In the genomic region with DNA sequence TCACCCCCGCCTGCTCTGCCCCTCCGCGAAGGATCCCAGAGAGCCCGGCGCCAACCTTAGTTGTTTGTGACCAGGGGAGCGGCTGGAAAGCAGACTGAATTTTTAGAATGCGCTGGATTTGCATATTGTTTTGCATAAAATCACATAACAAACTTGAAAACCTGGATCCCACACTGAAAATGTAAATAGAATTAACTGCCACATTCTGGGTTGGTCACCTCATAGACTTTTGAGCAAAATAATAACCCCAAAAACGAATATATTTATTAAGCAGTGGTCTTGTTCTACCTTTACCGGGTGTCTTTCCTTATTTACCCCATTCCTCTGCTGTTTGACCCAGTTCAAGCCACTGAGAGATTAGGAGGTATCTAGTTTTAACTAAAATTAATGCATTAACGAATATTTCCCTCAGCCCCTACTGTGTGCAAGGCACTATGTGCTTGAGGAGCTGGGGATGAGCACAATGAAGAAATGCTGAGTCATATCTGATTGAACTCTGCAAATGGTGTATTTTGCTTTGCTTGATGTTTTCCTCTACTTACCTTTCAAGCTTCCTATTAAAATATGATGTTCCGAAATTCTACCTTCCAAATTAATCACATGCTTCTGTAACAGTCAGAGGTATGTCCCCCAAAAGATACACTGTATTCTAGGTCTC, we compare ENCODE assay signal across 1 cellular context.
TF ChIP-seq lines count a peak whose summit lies in the region.

No MANE protein-coding gene starts in this region.

TF ChIP-seq in GM12878, 131 proteins besides CTCF, POLR2A, EP300 and RAD21 (continued from another document):
- TF ChIP-seq, protein P1, sequence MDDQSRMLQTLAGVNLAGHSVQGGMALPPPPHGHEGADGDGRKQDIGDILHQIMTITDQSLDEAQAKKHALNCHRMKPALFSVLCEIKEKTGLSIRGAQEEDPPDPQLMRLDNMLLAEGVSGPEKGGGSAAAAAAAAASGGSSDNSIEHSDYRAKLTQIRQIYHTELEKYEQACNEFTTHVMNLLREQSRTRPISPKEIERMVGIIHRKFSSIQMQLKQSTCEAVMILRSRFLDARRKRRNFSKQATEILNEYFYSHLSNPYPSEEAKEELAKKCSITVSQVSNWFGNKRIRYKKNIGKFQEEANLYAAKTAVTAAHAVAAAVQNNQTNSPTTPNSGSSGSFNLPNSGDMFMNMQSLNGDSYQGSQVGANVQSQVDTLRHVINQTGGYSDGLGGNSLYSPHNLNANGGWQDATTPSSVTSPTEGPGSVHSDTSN (IDR thresholded peaks at IDR 0.05; ENCODE audit: insufficient replicate concordance, low read depth, low read length) = peak; percentile 54
- TF ChIP-seq, protein P2, sequence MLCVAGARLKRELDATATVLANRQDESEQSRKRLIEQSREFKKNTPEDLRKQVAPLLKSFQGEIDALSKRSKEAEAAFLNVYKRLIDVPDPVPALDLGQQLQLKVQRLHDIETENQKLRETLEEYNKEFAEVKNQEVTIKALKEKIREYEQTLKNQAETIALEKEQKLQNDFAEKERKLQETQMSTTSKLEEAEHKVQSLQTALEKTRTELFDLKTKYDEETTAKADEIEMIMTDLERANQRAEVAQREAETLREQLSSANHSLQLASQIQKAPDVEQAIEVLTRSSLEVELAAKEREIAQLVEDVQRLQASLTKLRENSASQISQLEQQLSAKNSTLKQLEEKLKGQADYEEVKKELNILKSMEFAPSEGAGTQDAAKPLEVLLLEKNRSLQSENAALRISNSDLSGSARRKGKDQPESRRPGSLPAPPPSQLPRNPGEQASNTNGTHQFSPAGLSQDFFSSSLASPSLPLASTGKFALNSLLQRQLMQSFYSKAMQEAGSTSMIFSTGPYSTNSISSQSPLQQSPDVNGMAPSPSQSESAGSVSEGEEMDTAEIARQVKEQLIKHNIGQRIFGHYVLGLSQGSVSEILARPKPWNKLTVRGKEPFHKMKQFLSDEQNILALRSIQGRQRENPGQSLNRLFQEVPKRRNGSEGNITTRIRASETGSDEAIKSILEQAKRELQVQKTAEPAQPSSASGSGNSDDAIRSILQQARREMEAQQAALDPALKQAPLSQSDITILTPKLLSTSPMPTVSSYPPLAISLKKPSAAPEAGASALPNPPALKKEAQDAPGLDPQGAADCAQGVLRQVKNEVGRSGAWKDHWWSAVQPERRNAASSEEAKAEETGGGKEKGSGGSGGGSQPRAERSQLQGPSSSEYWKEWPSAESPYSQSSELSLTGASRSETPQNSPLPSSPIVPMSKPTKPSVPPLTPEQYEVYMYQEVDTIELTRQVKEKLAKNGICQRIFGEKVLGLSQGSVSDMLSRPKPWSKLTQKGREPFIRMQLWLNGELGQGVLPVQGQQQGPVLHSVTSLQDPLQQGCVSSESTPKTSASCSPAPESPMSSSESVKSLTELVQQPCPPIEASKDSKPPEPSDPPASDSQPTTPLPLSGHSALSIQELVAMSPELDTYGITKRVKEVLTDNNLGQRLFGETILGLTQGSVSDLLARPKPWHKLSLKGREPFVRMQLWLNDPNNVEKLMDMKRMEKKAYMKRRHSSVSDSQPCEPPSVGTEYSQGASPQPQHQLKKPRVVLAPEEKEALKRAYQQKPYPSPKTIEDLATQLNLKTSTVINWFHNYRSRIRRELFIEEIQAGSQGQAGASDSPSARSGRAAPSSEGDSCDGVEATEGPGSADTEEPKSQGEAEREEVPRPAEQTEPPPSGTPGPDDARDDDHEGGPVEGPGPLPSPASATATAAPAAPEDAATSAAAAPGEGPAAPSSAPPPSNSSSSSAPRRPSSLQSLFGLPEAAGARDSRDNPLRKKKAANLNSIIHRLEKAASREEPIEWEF (IDR thresholded peaks at IDR 0.05; ENCODE audit: insufficient replicate concordance, low read depth, low read length) = no peak
- TF ChIP-seq, protein P3, sequence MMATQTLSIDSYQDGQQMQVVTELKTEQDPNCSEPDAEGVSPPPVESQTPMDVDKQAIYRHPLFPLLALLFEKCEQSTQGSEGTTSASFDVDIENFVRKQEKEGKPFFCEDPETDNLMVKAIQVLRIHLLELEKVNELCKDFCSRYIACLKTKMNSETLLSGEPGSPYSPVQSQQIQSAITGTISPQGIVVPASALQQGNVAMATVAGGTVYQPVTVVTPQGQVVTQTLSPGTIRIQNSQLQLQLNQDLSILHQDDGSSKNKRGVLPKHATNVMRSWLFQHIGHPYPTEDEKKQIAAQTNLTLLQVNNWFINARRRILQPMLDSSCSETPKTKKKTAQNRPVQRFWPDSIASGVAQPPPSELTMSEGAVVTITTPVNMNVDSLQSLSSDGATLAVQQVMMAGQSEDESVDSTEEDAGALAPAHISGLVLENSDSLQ (IDR thresholded peaks at IDR 0.05) = peak; percentile 90
- TF ChIP-seq SREBF2 (IDR thresholded peaks at IDR 0.05; ENCODE audit: low read length) (no peak), POU2F2 (IDR thresholded peaks at IDR 0.05; ENCODE audit: borderline replicate concordance, low read depth, low read length) (0 out of 3 replicates have a peak, but pooled peaks have one; percentile 15)
